13 cellular contexts compared by ENCODE assay signal in the genomic region with DNA sequence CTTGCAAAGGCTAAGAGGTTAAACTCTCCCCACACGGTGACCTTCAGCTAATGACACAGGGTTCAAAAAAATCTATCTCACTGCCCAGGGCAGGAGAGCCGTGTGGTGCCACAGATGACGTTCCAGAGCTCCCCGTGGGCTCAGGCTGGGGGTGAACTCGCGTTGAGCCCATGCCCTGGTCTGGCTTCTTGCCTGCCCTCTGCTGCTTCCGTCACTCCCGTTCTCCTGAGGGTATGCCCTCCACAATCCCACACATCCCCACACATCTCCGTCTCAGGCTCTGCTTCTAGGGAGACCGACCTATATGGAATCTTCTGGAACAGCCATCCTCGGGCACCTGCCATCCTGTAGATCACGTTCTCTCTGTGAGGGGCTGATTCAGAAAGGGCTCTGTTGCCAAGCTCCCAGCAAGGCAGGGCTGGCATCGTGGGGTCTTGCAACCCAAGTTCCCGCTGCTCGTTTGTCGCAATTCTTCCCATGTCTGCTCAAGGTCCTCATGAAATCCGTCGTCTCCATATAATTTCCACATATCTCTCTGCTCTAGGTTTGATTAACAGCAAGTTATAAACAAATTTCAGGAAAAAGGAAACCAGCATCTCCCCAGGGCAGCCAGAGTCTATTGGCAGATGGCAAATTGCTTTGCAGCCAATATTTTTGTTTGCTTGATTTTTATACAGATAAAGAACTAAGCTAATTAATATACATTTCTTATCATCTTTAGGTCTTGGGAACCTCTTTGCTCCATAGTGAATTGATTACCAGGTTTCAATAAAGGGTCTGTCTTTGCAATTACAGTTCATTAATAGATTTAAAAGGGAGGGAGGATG.
"Had no signal": no experiment of that assay in that cellular context is flagged by ENCODE, and none has a peak within 500 bp of the region (broad histone marks: within the 10 kb centered on the region; RNA-seq: fewer than 3 reads in every experiment).

No MANE protein-coding gene starts in this region.

- H3K9me3 Mint-ChIP-seq: natural killer cell had no signal

- H3K27ac Mint-ChIP-seq: natural killer cell had no signal

- H3K9me3 ChIP-seq: ascending aorta, colonic mucosa, lower lobe of right lung, mucosa of descending colon, upper lobe of right lung had no signal

- H3K36me3 ChIP-seq: ascending aorta, colonic mucosa, lower lobe of right lung, upper lobe of right lung had no signal

- H3K4me3 ChIP-seq: ascending aorta, colonic mucosa, lower lobe of right lung, mucosa of descending colon, upper lobe of right lung had no signal

- DNase-seq: activated CD4-positive, alpha-beta T cell treated with anti-CD3 and anti-CD28 coated beads, Interleukin-2, amount 50 U/mL, for 4 hours; colonic mucosa; effector CD4-positive, alpha-beta T cell; hippocampal formation; kidney glomerular epithelial cell; lower lobe of right lung; mucosa of descending colon; natural killer cell; occipital lobe; stimulated activated CD4-positive, alpha-beta T cell treated with anti-CD3 and anti-CD28 coated beads, Interleukin-2, amount 100 ng/mL, for 48 hours; stimulated activated naive CD4-positive, alpha-beta T cell treated with Interleukin-2 at 50 U/mL for 16 hours; upper lobe of right lung had no signal

- H3K36me3 Mint-ChIP-seq: natural killer cell had no signal

- H3K27ac ChIP-seq: ascending aorta, colonic mucosa, lower lobe of right lung, upper lobe of right lung had no signal

- H3K4me1 Mint-ChIP-seq: natural killer cell had no signal

- H3K4me1 ChIP-seq: ascending aorta, colonic mucosa, lower lobe of right lung, upper lobe of right lung had no signal

- H3K27me3 ChIP-seq: ascending aorta had no signal

- H3K4me3 Mint-ChIP-seq: natural killer cell had no signal
